ENCODE assay signal across 1 cellular context in genomic region chr7:90119178-90119971, GRCh38.
A peak's percentile ranks its signal among the peaks of the same experiment; 100 is the strongest.
TF ChIP-seq lines count a peak whose summit lies in the region.

No MANE protein-coding gene starts in this region.

TF ChIP-seq in H1, 55 proteins besides CTCF, POLR2A, EP300 and RAD21:
- TF ChIP-seq EZH2 (IDR thresholded peaks at IDR 0.05; ENCODE audit: low read depth, low read length, severe bottlenecking) (no peak), SIN3A (conservative IDR thresholded peaks at IDR 0.05 in 1 of 2, IDR thresholded peaks at IDR 0.05 in 1 of 2; ENCODE audit: low read depth in 1 of 2, low read length in 2 of 2) (no peak), ZNF274 (IDR thresholded peaks at IDR 0.05; ENCODE audit: borderline replicate concordance, extremely low read depth, low read length) (no peak), PHF8 (conservative IDR thresholded peaks at IDR 0.05; ENCODE audit: low read depth, low read length) (no peak), MAX (IDR thresholded peaks at IDR 0.05) (peak; percentile 94), TAF1 (IDR thresholded peaks at IDR 0.05; ENCODE audit: low read depth, low read length) (no peak), SRF (IDR thresholded peaks at IDR 0.05; ENCODE audit: low read depth, low read length) (no peak), CBX8 (IDR thresholded peaks at IDR 0.05; ENCODE audit: borderline replicate concordance, low read depth, low read length) (no peak), KDM4A (IDR thresholded peaks at IDR 0.05; ENCODE audit: low read depth, low read length, severe bottlenecking) (peak; percentile 62), CHD2 (IDR thresholded peaks at IDR 0.05; ENCODE audit: low read length) (no peak), SP4 (IDR thresholded peaks at IDR 0.05; ENCODE audit: low read length) (no peak), RNF2 (IDR thresholded peaks at IDR 0.05; ENCODE audit: borderline replicate concordance, low read depth, low read length, missing control alignments, poor library complexity, severe bottlenecking) (no peak), RBBP5 (IDR thresholded peaks at IDR 0.05; ENCODE audit: borderline replicate concordance, low read depth, low read length) (0 out of 2 replicates have a peak, but pooled peaks have one; percentile 36), CHD7 (IDR thresholded peaks at IDR 0.05; ENCODE audit: insufficient replicate concordance, low read length) (no peak), POLR2AphosphoS5 (IDR thresholded peaks at IDR 0.05; ENCODE audit: low read depth, low read length) (no peak), HDAC6 (IDR thresholded peaks at IDR 0.05; ENCODE audit: low read depth, low read length) (no peak), GTF2F1 (IDR thresholded peaks at IDR 0.05; ENCODE audit: borderline replicate concordance, low read depth, low read length) (no peak), SIRT6 (IDR thresholded peaks at IDR 0.05; ENCODE audit: low read length) (no peak), TCF12 (IDR thresholded peaks at IDR 0.05; ENCODE audit: low read depth, low read length) (no peak), RXRA (IDR thresholded peaks at IDR 0.05; ENCODE audit: insufficient read depth, low read depth, low read length) (no peak), TEAD4 (IDR thresholded peaks at IDR 0.05; ENCODE audit: low read depth, low read length) (no peak), POU5F1 (IDR thresholded peaks at IDR 0.05; ENCODE audit: low read depth, low read length) (no peak), CREB1 (IDR thresholded peaks at IDR 0.05) (no peak), RFX5 (IDR thresholded peaks at IDR 0.05; ENCODE audit: borderline replicate concordance, low read depth, low read length) (no peak), SP2 (IDR thresholded peaks at IDR 0.05; ENCODE audit: low read length) (no peak), CHD1 (IDR thresholded peaks at IDR 0.05; ENCODE audit: low read depth, low read length) (no peak), JUND (IDR thresholded peaks at IDR 0.05; ENCODE audit: low read length) (no peak), ASH2L (IDR thresholded peaks at IDR 0.05; ENCODE audit: low read length) (peak; percentile 30), YY1 (IDR thresholded peaks at IDR 0.05; ENCODE audit: low read depth, low read length) (peak; percentile 5; the same call in 1 of the 2 replicates), CEBPB (IDR thresholded peaks at IDR 0.05; ENCODE audit: low read depth, low read length) (no peak), KDM5A (IDR thresholded peaks at IDR 0.05; ENCODE audit: low read length) (no peak), TBP (IDR thresholded peaks at IDR 0.05; ENCODE audit: low read depth, low read length) (no peak)
- TF ChIP-seq, protein P1, sequence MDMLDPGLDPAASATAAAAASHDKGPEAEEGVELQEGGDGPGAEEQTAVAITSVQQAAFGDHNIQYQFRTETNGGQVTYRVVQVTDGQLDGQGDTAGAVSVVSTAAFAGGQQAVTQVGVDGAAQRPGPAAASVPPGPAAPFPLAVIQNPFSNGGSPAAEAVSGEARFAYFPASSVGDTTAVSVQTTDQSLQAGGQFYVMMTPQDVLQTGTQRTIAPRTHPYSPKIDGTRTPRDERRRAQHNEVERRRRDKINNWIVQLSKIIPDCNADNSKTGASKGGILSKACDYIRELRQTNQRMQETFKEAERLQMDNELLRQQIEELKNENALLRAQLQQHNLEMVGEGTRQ (IDR thresholded peaks at IDR 0.05; ENCODE audit: low read length): no peak
- TF ChIP-seq, protein P2, sequence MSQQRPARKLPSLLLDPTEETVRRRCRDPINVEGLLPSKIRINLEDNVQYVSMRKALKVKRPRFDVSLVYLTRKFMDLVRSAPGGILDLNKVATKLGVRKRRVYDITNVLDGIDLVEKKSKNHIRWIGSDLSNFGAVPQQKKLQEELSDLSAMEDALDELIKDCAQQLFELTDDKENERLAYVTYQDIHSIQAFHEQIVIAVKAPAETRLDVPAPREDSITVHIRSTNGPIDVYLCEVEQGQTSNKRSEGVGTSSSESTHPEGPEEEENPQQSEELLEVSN (IDR thresholded peaks at IDR 0.05): peak; percentile 87
- TF ChIP-seq, protein P3, sequence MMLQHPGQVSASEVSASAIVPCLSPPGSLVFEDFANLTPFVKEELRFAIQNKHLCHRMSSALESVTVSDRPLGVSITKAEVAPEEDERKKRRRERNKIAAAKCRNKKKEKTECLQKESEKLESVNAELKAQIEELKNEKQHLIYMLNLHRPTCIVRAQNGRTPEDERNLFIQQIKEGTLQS (IDR thresholded peaks at IDR 0.05; ENCODE audit: insufficient read depth, low read depth, low read length): no peak
